In the genomic region with DNA sequence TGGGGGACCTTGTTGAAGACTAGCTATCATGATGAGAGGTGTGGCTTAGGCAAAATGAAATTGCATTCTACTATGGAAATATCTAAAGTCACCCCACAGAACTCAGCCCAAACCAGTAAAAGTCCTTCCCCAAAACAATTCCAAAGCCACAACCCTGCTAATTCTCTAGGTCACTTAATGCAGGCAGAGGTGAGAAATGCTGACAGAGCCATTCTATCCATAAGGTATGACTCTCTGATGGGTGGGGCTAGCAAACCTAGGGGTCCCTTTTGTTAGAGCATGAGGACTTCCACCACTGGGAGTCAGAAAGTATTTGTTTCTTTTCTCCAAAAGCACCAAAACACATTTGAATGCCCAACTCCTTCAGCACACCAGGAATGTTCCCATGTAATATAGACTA, we compare ENCODE assay signal across 1 cellular context.
TF ChIP-seq lines count a peak whose summit lies in the region.

No MANE protein-coding gene starts in this region.

TF ChIP-seq in GM23338, 12 proteins besides CTCF, POLR2A, EP300 and RAD21 (continued from another document):
- TF ChIP-seq, protein P1, sequence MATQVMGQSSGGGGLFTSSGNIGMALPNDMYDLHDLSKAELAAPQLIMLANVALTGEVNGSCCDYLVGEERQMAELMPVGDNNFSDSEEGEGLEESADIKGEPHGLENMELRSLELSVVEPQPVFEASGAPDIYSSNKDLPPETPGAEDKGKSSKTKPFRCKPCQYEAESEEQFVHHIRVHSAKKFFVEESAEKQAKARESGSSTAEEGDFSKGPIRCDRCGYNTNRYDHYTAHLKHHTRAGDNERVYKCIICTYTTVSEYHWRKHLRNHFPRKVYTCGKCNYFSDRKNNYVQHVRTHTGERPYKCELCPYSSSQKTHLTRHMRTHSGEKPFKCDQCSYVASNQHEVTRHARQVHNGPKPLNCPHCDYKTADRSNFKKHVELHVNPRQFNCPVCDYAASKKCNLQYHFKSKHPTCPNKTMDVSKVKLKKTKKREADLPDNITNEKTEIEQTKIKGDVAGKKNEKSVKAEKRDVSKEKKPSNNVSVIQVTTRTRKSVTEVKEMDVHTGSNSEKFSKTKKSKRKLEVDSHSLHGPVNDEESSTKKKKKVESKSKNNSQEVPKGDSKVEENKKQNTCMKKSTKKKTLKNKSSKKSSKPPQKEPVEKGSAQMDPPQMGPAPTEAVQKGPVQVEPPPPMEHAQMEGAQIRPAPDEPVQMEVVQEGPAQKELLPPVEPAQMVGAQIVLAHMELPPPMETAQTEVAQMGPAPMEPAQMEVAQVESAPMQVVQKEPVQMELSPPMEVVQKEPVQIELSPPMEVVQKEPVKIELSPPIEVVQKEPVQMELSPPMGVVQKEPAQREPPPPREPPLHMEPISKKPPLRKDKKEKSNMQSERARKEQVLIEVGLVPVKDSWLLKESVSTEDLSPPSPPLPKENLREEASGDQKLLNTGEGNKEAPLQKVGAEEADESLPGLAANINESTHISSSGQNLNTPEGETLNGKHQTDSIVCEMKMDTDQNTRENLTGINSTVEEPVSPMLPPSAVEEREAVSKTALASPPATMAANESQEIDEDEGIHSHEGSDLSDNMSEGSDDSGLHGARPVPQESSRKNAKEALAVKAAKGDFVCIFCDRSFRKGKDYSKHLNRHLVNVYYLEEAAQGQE (IDR thresholded peaks at IDR 0.05; ENCODE audit: unreplicated experiment) = no peak
- TF ChIP-seq ZNF331 (CRISPR knock-in tag; IDR thresholded peaks at IDR 0.05; ENCODE audit: low read depth) (no peak), EZH2 (IDR thresholded peaks at IDR 0.05; ENCODE audit: low read depth, unreplicated experiment) (no peak), ZNF114 (CRISPR knock-in tag; IDR thresholded peaks at IDR 0.05) (no peak), STAT1 (IDR thresholded peaks at IDR 0.05; ENCODE audit: unreplicated experiment) (no peak), NANOG (IDR thresholded peaks at IDR 0.05; ENCODE audit: borderline replicate concordance) (no peak), POLR2AphosphoS5 (IDR thresholded peaks at IDR 0.05; ENCODE audit: low read depth) (no peak), JUNB (IDR thresholded peaks at IDR 0.05; ENCODE audit: unreplicated experiment) (no peak), EZH2phosphoT487 (IDR thresholded peaks at IDR 0.05; ENCODE audit: unreplicated experiment) (no peak)
- TF ChIP-seq, protein P2, sequence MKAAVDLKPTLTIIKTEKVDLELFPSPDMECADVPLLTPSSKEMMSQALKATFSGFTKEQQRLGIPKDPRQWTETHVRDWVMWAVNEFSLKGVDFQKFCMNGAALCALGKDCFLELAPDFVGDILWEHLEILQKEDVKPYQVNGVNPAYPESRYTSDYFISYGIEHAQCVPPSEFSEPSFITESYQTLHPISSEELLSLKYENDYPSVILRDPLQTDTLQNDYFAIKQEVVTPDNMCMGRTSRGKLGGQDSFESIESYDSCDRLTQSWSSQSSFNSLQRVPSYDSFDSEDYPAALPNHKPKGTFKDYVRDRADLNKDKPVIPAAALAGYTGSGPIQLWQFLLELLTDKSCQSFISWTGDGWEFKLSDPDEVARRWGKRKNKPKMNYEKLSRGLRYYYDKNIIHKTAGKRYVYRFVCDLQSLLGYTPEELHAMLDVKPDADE (IDR thresholded peaks at IDR 0.05) = no peak
- TF ChIP-seq, protein P3, sequence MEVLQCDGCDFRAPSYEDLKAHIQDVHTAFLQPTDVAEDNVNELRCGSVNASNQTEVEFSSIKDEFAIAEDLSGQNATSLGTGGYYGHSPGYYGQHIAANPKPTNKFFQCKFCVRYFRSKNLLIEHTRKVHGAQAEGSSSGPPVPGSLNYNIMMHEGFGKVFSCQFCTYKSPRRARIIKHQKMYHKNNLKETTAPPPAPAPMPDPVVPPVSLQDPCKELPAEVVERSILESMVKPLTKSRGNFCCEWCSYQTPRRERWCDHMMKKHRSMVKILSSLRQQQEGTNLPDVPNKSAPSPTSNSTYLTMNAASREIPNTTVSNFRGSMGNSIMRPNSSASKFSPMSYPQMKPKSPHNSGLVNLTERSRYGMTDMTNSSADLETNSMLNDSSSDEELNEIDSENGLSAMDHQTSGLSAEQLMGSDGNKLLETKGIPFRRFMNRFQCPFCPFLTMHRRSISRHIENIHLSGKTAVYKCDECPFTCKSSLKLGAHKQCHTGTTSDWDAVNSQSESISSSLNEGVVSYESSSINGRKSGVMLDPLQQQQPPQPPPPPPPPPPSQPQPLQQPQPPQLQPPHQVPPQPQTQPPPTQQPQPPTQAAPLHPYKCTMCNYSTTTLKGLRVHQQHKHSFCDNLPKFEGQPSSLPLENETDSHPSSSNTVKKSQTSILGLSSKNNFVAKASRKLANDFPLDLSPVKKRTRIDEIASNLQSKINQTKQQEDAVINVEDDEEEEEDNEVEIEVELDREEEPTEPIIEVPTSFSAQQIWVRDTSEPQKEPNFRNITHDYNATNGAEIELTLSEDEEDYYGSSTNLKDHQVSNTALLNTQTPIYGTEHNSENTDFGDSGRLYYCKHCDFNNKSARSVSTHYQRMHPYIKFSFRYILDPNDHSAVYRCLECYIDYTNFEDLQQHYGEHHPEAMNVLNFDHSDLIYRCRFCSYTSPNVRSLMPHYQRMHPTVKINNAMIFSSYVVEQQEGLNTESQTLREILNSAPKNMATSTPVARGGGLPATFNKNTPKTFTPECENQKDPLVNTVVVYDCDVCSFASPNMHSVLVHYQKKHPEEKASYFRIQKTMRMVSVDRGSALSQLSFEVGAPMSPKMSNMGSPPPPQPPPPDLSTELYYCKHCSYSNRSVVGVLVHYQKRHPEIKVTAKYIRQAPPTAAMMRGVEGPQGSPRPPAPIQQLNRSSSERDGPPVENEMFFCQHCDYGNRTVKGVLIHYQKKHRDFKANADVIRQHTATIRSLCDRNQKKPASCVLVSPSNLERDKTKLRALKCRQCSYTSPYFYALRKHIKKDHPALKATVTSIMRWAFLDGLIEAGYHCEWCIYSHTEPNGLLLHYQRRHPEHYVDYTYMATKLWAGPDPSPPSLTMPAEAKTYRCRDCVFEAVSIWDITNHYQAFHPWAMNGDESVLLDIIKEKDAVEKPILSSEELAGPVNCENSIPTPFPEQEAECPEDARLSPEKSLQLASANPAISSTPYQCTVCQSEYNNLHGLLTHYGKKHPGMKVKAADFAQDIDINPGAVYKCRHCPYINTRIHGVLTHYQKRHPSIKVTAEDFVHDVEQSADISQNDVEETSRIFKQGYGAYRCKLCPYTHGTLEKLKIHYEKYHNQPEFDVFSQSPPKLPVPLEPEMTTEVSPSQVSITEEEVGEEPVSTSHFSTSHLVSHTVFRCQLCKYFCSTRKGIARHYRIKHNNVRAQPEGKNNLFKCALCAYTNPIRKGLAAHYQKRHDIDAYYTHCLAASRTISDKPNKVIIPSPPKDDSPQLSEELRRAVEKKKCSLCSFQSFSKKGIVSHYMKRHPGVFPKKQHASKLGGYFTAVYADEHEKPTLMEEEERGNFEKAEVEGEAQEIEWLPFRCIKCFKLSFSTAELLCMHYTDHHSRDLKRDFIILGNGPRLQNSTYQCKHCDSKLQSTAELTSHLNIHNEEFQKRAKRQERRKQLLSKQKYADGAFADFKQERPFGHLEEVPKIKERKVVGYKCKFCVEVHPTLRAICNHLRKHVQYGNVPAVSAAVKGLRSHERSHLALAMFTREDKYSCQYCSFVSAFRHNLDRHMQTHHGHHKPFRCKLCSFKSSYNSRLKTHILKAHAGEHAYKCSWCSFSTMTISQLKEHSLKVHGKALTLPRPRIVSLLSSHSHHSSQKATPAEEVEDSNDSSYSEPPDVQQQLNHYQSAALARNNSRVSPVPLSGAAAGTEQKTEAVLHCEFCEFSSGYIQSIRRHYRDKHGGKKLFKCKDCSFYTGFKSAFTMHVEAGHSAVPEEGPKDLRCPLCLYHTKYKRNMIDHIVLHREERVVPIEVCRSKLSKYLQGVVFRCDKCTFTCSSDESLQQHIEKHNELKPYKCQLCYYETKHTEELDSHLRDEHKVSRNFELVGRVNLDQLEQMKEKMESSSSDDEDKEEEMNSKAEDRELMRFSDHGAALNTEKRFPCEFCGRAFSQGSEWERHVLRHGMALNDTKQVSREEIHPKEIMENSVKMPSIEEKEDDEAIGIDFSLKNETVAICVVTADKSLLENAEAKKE (CRISPR knock-in tag; IDR thresholded peaks at IDR 0.05) = no peak
